ENCODE assay signal across 23 cellular contexts in the genomic region with DNA sequence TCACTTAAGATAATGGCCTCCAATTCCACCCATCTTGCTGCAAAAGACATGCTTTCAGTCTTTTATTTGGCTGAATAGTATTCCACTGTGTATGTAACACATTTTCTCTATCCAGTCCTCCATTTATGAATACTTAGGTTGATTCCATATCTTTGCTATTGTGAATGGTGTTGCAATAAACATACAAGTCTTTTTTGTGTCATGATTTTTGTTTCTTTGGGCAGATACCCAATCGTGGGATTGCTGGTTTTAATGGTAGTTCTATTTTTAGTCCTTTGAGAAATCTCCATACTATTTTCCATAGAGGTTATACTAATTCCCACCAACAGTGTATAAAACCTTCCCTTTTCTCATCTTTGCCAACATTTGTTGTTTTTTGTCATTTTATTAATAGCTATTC.
"Had no signal": no experiment of that assay in that cellular context is flagged by ENCODE, and none has a peak within 500 bp of the region (broad histone marks: within the 10 kb centered on the region; RNA-seq: fewer than 3 reads in every experiment).

No MANE protein-coding gene starts in this region.

- H3K27me3 Mint-ChIP-seq: memory B cell; stimulated activated memory B cell treated with anti-CD40 and anti-IgM and Interleukin-4, amounts not matched to agents 10 μg/mL and 1 μg/mL and 100 μg/mL, for 72 hours had no signal

- H3K27ac ChIP-seq: ovary, psoas muscle, sigmoid colon had no signal

- DNase-seq: cerebellar nuclear complex; cortex of kidney; effector memory CD8-positive, alpha-beta T cell; erythroblast; esophagus squamous epithelium; kidney; natural killer cell; occipital lobe; ovary; posterior cingulate gyrus; psoas muscle; right cardiac atrium; sigmoid colon; spleen; stimulated activated CD4-positive, alpha-beta T cell treated with anti-CD3 and anti-CD28 coated beads, Interleukin-4, amount 100 ng/mL, for 4 hours; upper lobe of left lung had no signal

- H3K4me1 ChIP-seq: psoas muscle, sigmoid colon, spleen, tibial nerve, upper lobe of left lung had no signal

- H3K27ac Mint-ChIP-seq: effector memory CD8-positive, alpha-beta T cell; memory B cell; natural killer cell; stimulated activated memory B cell treated with anti-CD40 and anti-IgM and Interleukin-4, amounts not matched to agents 10 μg/mL and 1 μg/mL and 100 μg/mL, for 72 hours had no signal

- H3K4me3 Mint-ChIP-seq: effector memory CD8-positive, alpha-beta T cell; memory B cell; natural killer cell; stimulated activated memory B cell treated with anti-CD40 and anti-IgM and Interleukin-4, amounts not matched to agents 10 μg/mL and 1 μg/mL and 100 μg/mL, for 72 hours had no signal

- H3K36me3 ChIP-seq: esophagus squamous epithelium, ovary, sigmoid colon, spleen, thoracic aorta, tibial nerve, upper lobe of left lung had no signal

- ATAC-seq: effector memory CD8-positive, alpha-beta T cell; left lobe of liver; natural killer cell; psoas muscle; right cardiac atrium had no signal

- H3K27me3 ChIP-seq: esophagus squamous epithelium, ovary, sigmoid colon, spleen, tibial nerve, upper lobe of left lung had no signal

- H3K4me1 Mint-ChIP-seq: memory B cell, natural killer cell had no signal

- H3K9me3 ChIP-seq: ovary had no signal

- H3K4me3 ChIP-seq: esophagus squamous epithelium, lung, ovary, psoas muscle, sigmoid colon, skin epidermis, spleen, thoracic aorta, tibial nerve, upper lobe of left lung had no signal
